Comparison of ENCODE assay signal across 3 cellular contexts in the genomic region with DNA sequence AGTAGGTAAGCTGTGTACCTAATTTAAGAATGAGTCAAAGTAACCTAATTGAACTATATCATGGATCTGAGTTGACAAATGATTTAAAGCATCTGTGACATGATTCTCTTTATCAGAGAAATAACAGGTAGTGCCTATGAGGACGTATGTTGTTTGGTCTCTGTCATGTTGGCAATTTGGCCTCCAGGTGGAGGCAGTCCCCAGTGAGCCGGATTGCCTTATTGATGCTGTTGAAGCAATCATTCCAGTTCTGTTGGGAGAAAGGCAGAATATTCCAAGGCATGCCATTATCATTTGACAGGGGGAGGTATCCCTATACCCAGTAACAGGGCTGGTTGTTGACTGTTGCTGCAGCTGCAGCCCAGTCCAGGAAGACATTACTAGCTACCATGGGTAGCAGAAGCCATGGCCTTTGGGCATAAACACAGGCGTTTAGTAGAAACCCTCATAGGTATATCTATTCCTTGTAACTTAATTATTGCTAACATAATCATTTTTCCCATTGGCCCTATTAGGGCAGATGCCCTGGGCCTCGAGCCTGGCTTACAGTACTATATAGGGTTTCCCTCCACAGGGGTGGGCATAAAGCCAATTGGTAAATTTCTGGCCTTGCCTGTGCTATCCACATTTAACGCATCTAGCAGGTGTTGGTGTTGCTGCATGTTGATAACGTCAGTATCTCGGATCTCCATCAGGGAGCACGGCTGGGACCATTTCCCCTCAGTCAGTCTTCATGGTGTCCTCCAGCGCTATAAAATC.
TF ChIP-seq lines count a peak whose summit lies in the region.

No MANE protein-coding gene starts in this region.

TF ChIP-seq in SK-N-SH, 30 proteins besides CTCF, POLR2A, EP300 and RAD21:
- TF ChIP-seq GATA2 (CRISPR knock-in tag; IDR thresholded peaks at IDR 0.05) (peak; percentile 23; the same call in 1 of the 2 replicates), MXI1 (IDR thresholded peaks at IDR 0.05; ENCODE audit: low read depth, low read length) (no peak)

TF ChIP-seq in SK-N-SH treated with all-trans-retinoic acid at 6 μM for 48 hours, 23 proteins besides CTCF, POLR2A, EP300 and RAD21:
- TF ChIP-seq ZNF70 (CRISPR knock-in tag; IDR thresholded peaks at IDR 0.05) (no peak), ISL1 (CRISPR knock-in tag; IDR thresholded peaks at IDR 0.05) (no peak), BACH2 (CRISPR knock-in tag; IDR thresholded peaks at IDR 0.05; ENCODE audit: borderline replicate concordance) (no peak), ZNF565 (CRISPR knock-in tag; conservative IDR thresholded peaks at IDR 0.05; ENCODE audit: low read depth) (no peak), ARNTL (CRISPR knock-in tag; IDR thresholded peaks at IDR 0.05; ENCODE audit: borderline replicate concordance, low read depth) (no peak), ZFP3 (CRISPR knock-in tag; IDR thresholded peaks at IDR 0.05) (no peak), PATZ1 (CRISPR knock-in tag; IDR thresholded peaks at IDR 0.05; ENCODE audit: borderline replicate concordance) (no peak), SNAI2 (CRISPR knock-in tag; IDR thresholded peaks at IDR 0.05) (no peak), CSDC2 (CRISPR knock-in tag; IDR thresholded peaks at IDR 0.05) (no peak), GLIS3 (CRISPR knock-in tag; IDR thresholded peaks at IDR 0.05) (no peak), TCF4 (CRISPR knock-in tag; IDR thresholded peaks at IDR 0.05; ENCODE audit: borderline replicate concordance) (no peak), ZC3H10 (CRISPR knock-in tag; IDR thresholded peaks at IDR 0.05) (no peak), PPARA (CRISPR knock-in tag; IDR thresholded peaks at IDR 0.05; ENCODE audit: borderline replicate concordance) (no peak)
- TF ChIP-seq, protein P1, sequence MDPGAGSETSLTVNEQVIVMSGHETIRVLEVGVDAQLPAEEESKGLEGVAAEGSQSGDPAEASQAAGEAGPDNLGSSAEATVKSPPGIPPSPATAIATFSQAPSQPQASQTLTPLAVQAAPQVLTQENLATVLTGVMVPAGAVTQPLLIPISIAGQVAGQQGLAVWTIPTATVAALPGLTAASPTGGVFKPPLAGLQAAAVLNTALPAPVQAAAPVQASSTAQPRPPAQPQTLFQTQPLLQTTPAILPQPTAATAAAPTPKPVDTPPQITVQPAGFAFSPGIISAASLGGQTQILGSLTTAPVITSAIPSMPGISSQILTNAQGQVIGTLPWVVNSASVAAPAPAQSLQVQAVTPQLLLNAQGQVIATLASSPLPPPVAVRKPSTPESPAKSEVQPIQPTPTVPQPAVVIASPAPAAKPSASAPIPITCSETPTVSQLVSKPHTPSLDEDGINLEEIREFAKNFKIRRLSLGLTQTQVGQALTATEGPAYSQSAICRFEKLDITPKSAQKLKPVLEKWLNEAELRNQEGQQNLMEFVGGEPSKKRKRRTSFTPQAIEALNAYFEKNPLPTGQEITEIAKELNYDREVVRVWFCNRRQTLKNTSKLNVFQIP (CRISPR knock-in tag; IDR thresholded peaks at IDR 0.05; ENCODE audit: borderline replicate concordance, low read depth), result no peak
- TF ChIP-seq, protein P2, sequence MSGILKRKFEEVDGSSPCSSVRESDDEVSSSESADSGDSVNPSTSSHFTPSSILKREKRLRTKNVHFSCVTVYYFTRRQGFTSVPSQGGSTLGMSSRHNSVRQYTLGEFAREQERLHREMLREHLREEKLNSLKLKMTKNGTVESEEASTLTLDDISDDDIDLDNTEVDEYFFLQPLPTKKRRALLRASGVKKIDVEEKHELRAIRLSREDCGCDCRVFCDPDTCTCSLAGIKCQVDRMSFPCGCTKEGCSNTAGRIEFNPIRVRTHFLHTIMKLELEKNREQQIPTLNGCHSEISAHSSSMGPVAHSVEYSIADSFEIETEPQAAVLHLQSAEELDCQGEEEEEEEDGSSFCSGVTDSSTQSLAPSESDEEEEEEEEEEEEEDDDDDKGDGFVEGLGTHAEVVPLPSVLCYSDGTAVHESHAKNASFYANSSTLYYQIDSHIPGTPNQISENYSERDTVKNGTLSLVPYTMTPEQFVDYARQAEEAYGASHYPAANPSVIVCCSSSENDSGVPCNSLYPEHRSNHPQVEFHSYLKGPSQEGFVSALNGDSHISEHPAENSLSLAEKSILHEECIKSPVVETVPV (CRISPR knock-in tag; IDR thresholded peaks at IDR 0.05), result no peak
- TF ChIP-seq, protein P3, sequence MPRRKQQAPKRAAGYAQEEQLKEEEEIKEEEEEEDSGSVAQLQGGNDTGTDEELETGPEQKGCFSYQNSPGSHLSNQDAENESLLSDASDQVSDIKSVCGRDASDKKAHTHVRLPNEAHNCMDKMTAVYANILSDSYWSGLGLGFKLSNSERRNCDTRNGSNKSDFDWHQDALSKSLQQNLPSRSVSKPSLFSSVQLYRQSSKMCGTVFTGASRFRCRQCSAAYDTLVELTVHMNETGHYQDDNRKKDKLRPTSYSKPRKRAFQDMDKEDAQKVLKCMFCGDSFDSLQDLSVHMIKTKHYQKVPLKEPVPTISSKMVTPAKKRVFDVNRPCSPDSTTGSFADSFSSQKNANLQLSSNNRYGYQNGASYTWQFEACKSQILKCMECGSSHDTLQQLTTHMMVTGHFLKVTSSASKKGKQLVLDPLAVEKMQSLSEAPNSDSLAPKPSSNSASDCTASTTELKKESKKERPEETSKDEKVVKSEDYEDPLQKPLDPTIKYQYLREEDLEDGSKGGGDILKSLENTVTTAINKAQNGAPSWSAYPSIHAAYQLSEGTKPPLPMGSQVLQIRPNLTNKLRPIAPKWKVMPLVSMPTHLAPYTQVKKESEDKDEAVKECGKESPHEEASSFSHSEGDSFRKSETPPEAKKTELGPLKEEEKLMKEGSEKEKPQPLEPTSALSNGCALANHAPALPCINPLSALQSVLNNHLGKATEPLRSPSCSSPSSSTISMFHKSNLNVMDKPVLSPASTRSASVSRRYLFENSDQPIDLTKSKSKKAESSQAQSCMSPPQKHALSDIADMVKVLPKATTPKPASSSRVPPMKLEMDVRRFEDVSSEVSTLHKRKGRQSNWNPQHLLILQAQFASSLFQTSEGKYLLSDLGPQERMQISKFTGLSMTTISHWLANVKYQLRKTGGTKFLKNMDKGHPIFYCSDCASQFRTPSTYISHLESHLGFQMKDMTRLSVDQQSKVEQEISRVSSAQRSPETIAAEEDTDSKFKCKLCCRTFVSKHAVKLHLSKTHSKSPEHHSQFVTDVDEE (CRISPR knock-in tag; IDR thresholded peaks at IDR 0.05), result no peak
TF ChIP-seq in SK-N-SH treated with all-trans-retinoic acid at 6 μM for 48 hours: peak in this region for 0.

TF ChIP-seq in IMR-90, 13 proteins besides CTCF, POLR2A, EP300 and RAD21:
- peak; percentile 8; the same call in 1 of the 2 replicates for TF ChIP-seq MAFK (IDR thresholded peaks at IDR 0.05; ENCODE audit: low read depth, low read length)
- no peak for TF ChIP-seq MXI1 (IDR thresholded peaks at IDR 0.05; ENCODE audit: borderline replicate concordance, low read depth, low read length)
